In the genomic region with DNA sequence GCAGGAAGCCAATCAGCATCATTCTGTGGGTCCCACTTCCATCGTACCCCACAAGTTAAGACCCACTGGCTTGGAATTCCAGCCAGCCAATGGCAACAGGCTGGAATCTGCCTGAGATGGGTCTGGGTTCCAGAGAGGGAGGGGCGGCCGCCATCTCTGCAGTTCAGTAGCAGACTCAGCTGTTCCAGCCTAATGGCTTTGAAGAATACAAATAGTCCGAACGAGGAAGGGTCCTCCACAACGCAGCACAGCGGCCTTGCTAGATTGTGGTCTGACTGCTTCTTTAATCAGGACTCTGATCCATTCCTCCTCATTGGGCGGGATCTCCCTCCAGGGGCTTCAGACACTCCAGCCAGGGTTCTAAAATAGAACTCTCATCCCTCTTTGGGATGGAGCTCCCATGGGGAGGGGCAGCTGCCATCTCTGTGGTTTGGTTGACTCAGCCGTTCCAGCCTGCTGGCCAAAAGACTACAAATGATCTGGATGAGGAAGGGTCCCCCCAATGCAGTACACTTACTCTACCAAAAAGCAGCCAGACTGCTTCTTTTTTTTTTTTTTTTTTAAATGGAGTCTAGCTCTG, we compare ENCODE assay signal across 32 cellular contexts.
"Had no signal": no experiment of that assay in that cellular context is flagged by ENCODE, and none has a peak within 500 bp of the region (broad histone marks: within the 10 kb centered on the region; RNA-seq: fewer than 3 reads in every experiment).

No MANE protein-coding gene starts in this region.

- H3K9me3 ChIP-seq: esophagus muscularis mucosa, gastrocnemius medialis, heart left ventricle had no signal

- H3K4me3 Mint-ChIP-seq: activated B cell treated with CpG ODN at 0.5 μM for 24 hours; activated CD8-positive, alpha-beta T cell treated with anti-CD3 and anti-CD28 coated beads for 36 hours; activated naive CD8-positive, alpha-beta T cell; activated T-cell treated with anti-CD3 and anti-CD28 coated beads, Interleukin-2, amount 50 U/mL, for 4 hours; activated T-helper 17 cell treated with anti-CD3 and anti-CD28 coated beads, Interleukin-2, amount 50 U/mL, for 72 hours; central memory CD8-positive, alpha-beta T cell; effector memory CD8-positive, alpha-beta T cell; T-helper 17 cell; T-helper 2 cell treated with Interferon-gamma antibody and Interleukin-4, amounts not matched to agents 5 μg/mL and 100 μg/mL, for 36 hours had no signal

- H3K4me3 ChIP-seq: esophagus muscularis mucosa, gastrocnemius medialis, heart left ventricle had no signal

- H3K9me3 Mint-ChIP-seq: activated B cell treated with CpG ODN at 0.5 μM for 24 hours; activated CD8-positive, alpha-beta T cell treated with anti-CD3 and anti-CD28 coated beads for 36 hours; activated T-cell treated with anti-CD3 and anti-CD28 coated beads, Interleukin-2, amount 50 U/mL, for 4 hours; activated T-helper 17 cell treated with anti-CD3 and anti-CD28 coated beads, Interleukin-2, amount 50 U/mL, for 72 hours; central memory CD8-positive, alpha-beta T cell; effector memory CD8-positive, alpha-beta T cell; T-helper 2 cell treated with Interferon-gamma antibody and Interleukin-4, amounts not matched to agents 5 μg/mL and 100 μg/mL, for 36 hours had no signal

- H3K4me1 ChIP-seq: esophagus muscularis mucosa, foreskin keratinocyte, gastrocnemius medialis, heart left ventricle had no signal

- ATAC-seq: activated CD4-positive, CD25-positive, alpha-beta regulatory T cell treated with anti-CD3 and anti-CD28 coated beads, Interleukin-2, amount 50 U/mL, for 24 hours; activated CD8-positive, alpha-beta T cell treated with anti-CD3 and anti-CD28 coated beads for 36 hours; activated T-cell treated with anti-CD3 and anti-CD28 coated beads, Interleukin-2, amount 50 U/mL, for 4 hours; activated T-helper 17 cell treated with anti-CD3 and anti-CD28 coated beads, Interleukin-2, amount 50 U/mL, for 72 hours; effector memory CD8-positive, alpha-beta T cell; foreskin keratinocyte; gastrocnemius medialis; heart left ventricle; T-helper 17 cell had no signal

- H3K36me3 ChIP-seq: brain microvascular endothelial cell, esophagus muscularis mucosa, gastrocnemius medialis, heart left ventricle, WERI-Rb-1 had no signal

- H3K4me1 Mint-ChIP-seq: activated B cell treated with CpG ODN at 0.5 μM for 24 hours; activated T-helper 17 cell treated with anti-CD3 and anti-CD28 coated beads, Interleukin-2, amount 50 U/mL, for 72 hours; central memory CD8-positive, alpha-beta T cell; T-helper 17 cell had no signal

- H3K36me3 Mint-ChIP-seq: activated naive CD8-positive, alpha-beta T cell had no signal

- H3K27ac ChIP-seq: brain microvascular endothelial cell, esophagus muscularis mucosa, foreskin keratinocyte, gastrocnemius medialis, heart left ventricle, WERI-Rb-1 had no signal

- DNase-seq: activated B cell treated with CpG ODN at 0.5 μM for 24 hours; activated CD4-positive, alpha-beta T cell treated with anti-CD3 and anti-CD28 coated beads for 48 hours; activated CD4-positive, alpha-beta T cell treated with anti-CD3 and anti-CD28 coated beads, Interleukin-2, amount 50 U/mL, for 1 hour; activated CD4-positive, alpha-beta T cell treated with anti-CD3 and anti-CD28 coated beads, Interleukin-2, amount 50 U/mL, for 48 hours; activated CD8-positive, alpha-beta memory T cell treated with anti-CD3 and anti-CD28 coated beads for 24 hours; activated CD8-positive, alpha-beta T cell treated with anti-CD3 and anti-CD28 coated beads for 36 hours; activated effector memory CD4-positive, alpha-beta T cell treated with Interleukin-2 at 50 U/mL for 16 hours; activated gamma-delta T cell treated with Interleukin-2 at 50 U/mL for 16 hours; activated naive CD4-positive, alpha-beta T cell treated with anti-CD3 and anti-CD28 coated beads, Interleukin-2, amount 50 U/mL, for 16 hours; activated naive CD4-positive, alpha-beta T cell treated with Interleukin-2 at 50 U/mL for 16 hours; activated T-cell treated with anti-CD3 and anti-CD28 coated beads, Interleukin-2, amount 50 U/mL, for 4 hours; amniotic stem cell; anterior cingulate cortex; brain microvascular endothelial cell; cortex of kidney; dermis blood vessel endothelial cell; effector CD4-positive, alpha-beta T cell; effector memory CD8-positive, alpha-beta T cell; erythroblast; foreskin keratinocyte; gastrocnemius medialis; glutamatergic neuron; heart left ventricle; T-helper 17 cell; T1000; WERI-Rb-1 had no signal

- H3K27ac Mint-ChIP-seq: activated B cell treated with CpG ODN at 0.5 μM for 24 hours; activated CD8-positive, alpha-beta T cell treated with anti-CD3 and anti-CD28 coated beads for 36 hours; activated naive CD8-positive, alpha-beta T cell; activated T-helper 17 cell treated with anti-CD3 and anti-CD28 coated beads, Interleukin-2, amount 50 U/mL, for 72 hours; effector memory CD8-positive, alpha-beta T cell; T-helper 17 cell; T-helper 2 cell treated with Interferon-gamma antibody and Interleukin-4, amounts not matched to agents 5 μg/mL and 100 μg/mL, for 36 hours had no signal

- H3K27me3 ChIP-seq: gastrocnemius medialis had no signal
